ENCODE assay signal across 8 cellular contexts in genomic region chr4:52545099-52546069, GRCh38.
DNase-seq lines count a peak whose midpoint lies in the region; ATAC-seq and TF ChIP-seq lines count a peak whose summit lies in the region.

No MANE protein-coding gene starts in this region.

- peak; percentile 78 for ATAC-seq in GM18873 (IDR thresholded peaks at IDR 0.05; ENCODE audit: low FRiP score, unreplicated experiment)

- H3K27me3 ChIP-seq in BE2C (no peaks in the 10 kb centered on the region), PC-9 (ENCODE audit: insufficient read depth, low read depth) (no peaks in the 10 kb centered on the region), tibial artery (no peaks in the 10 kb centered on the region)

- TF ChIP-seq CTCF in BE2C (IDR thresholded peaks at IDR 0.05; ENCODE audit: low read depth, low read length) = peak; percentile 97
- TF ChIP-seq CTCF in PC-9 (conservative IDR thresholded peaks at IDR 0.05) = peak; percentile 89
- peak; percentile 99 for TF ChIP-seq CTCF in fibroblast of villous mesenchyme (IDR thresholded peaks at IDR 0.05; ENCODE audit: insufficient read depth, low read depth, low read length)
- peak; percentile 84 to 88 for TF ChIP-seq CTCF in tibial artery (IDR thresholded peaks at IDR 0.05)

- DNase-seq in BE2C (peak; percentile 73), HPDE6-E6E7 (ENCODE audit: extremely low spot score) (peak; percentile 65), PC-9 (peak in 1 of 2 experiments; percentile 63), fibroblast of villous mesenchyme (ENCODE audit: low read depth) (peak; percentile 73), nucleus accumbens (lab: John Stamatoyannopoulos, UW) (peak in 48 of 56 donors; percentile 2 to 78 (median 25)), tibial artery (peak; percentile 79 to 80)
- DNase-seq in activated T-helper 1 cell treated with anti-CD3 and anti-CD28 coated beads, Interleukin-2, amount 50 U/mL, for 16 hours (ENCODE audit: low read depth in 1 of 2, low spot score in 1 of 2) = peak; percentile 9 to 39

- BruUV-seq in PC-9 (replicated peaks; lab: Mats Ljungman, UMichigan) = no TSS peak

- H3K4me1 ChIP-seq in BE2C (no peaks in the 10 kb centered on the region; the same call in none of the 2 replicates), PC-9 (replicated peaks; ENCODE audit: insufficient read depth) (no peaks in the 10 kb centered on the region), tibial artery (no peaks in the 10 kb centered on the region)

- POLR2A ChIA-PET in PC-9 (lab: Charles Lee; ENCODE audit: unreplicated experiment) = no interaction called here

- no peaks in the 10 kb centered on the region for H3K9me3 ChIP-seq in BE2C
- H3K9me3 ChIP-seq in PC-9 (ENCODE audit: insufficient read depth, low read depth) = no peaks in the 10 kb centered on the region
- no peaks in the 10 kb centered on the region for H3K9me3 ChIP-seq in tibial artery

- H3K4me3 ChIP-seq in BE2C (ENCODE audit: low read depth, low read length) (peak overlapping the region; percentile 24; the same call in 1 of the 2 replicates), PC-9 (no peak overlapping the region), fibroblast of villous mesenchyme (ENCODE audit: low read depth, low read length) (no peak overlapping the region), tibial artery (no peak overlapping the region)

- H4K20me1 ChIP-seq in PC-9 (ENCODE audit: insufficient read depth) = no peaks in the 10 kb centered on the region

- H3K27ac ChIP-seq in PC-9 (no peak overlapping the region), tibial artery (no peak overlapping the region)

- H3K9me2 ChIP-seq in PC-9 (ENCODE audit: insufficient read depth) = no peaks in the 10 kb centered on the region

- H3F3A ChIP-seq in PC-9 (ENCODE audit: insufficient read depth, low read depth) = no peaks in the 10 kb centered on the region

- H3K36me3 ChIP-seq in BE2C (no peaks in the 10 kb centered on the region), PC-9 (ENCODE audit: low read depth) (no peaks in the 10 kb centered on the region), tibial artery (no peaks in the 10 kb centered on the region)

- H2AFZ ChIP-seq in PC-9 = no peak overlapping the region

- peak overlapping the region; percentile 35 for H3K4me2 ChIP-seq in PC-9

- CTCF ChIA-PET in PC-9 (lab: Charles Lee) = interaction anchor here (0.6 to 1.0 kb wide), 5 partner anchors 42 to 829 kb away, joined by 3 to 5 read pairs (median 4); no protein-coding TSS in a partner anchor

- intact Hi-C loops in PC-9 (cut with micrococcal nuclease; ENCODE audit: unreplicated experiment) (loop anchor here (5.0 kb wide), 2 partner anchors 167 to 437 kb away; no protein-coding TSS in a partner anchor), tibial artery (cut with DNase I; ENCODE audit: low total_unique reads) (loop anchor here (2.0 kb wide), 1 partner anchor 437 kb away; no protein-coding TSS in a partner anchor)

- H3K79me2 ChIP-seq in PC-9 (ENCODE audit: low read depth) = no peaks in the 10 kb centered on the region
